ENCODE assay signal across 20 cellular contexts in genomic region chr2:215553946-215554345, GRCh38.
DNase-seq lines count a peak whose midpoint lies in the region; ATAC-seq, FAIRE-seq and TF ChIP-seq lines count a peak whose summit lies in the region.
"Had no signal": no experiment of that assay in that cellular context is flagged by ENCODE, and none has a peak within 500 bp of the region (broad histone marks: within the 10 kb centered on the region; RNA-seq: fewer than 3 reads in every experiment).

No MANE protein-coding gene starts in this region.

- H4K20me1 ChIP-seq in OCI-LY1 (ENCODE audit: insufficient read depth, low read length), result no peaks in the 10 kb centered on the region

- CTCF ChIA-PET in Calu3 (lab: Charles Lee), result no interaction called here

- H3K4me3 ChIP-seq in OCI-LY1 (ENCODE audit: low read depth, low read length, poor library complexity, severe bottlenecking) (no peak overlapping the region), endodermal cell (ENCODE audit: low read length) (no peak overlapping the region), sigmoid colon (no peak overlapping the region)
- H3K4me3 ChIP-seq: esophagus squamous epithelium, hepatocyte, left lung had no signal

- no TSS peak for BruUV-seq in Calu3 (replicated peaks; lab: Mats Ljungman, UMichigan)

- H3K27me3 Mint-ChIP-seq in CD14-positive monocyte (ENCODE audit: low read depth in 3 of 3), result peaks cover 0 to 11% (median 6%) of the 10 kb centered on the region in 3 donors
- H3K27me3 Mint-ChIP-seq in endodermal cell (ENCODE audit: insufficient read depth), result no peaks in the 10 kb centered on the region
- H3K27me3 Mint-ChIP-seq in Calu3 (ENCODE audit: unreplicated experiment), result no peaks in the 10 kb centered on the region

- H3K4me2 ChIP-seq in OCI-LY1 (ENCODE audit: low read length), result no peak overlapping the region
- H3K4me2 ChIP-seq: hepatocyte had no signal

- TF ChIP-seq POLR2A in sigmoid colon (IDR thresholded peaks at IDR 0.05), result no peak

- intact Hi-C loops in CD14-positive monocyte (cut with micrococcal nuclease), result no loop called here
- intact Hi-C loops in Calu3 (cut with micrococcal nuclease; ENCODE audit: unreplicated experiment), result no loop called here
- intact Hi-C loops in sigmoid colon (cut with DNase I), result no loop called here

- H3K79me2 ChIP-seq in OCI-LY1 (ENCODE audit: insufficient read depth, low read length), result no peaks in the 10 kb centered on the region
- H3K79me2 ChIP-seq: hepatocyte had no signal

- H3K27ac ChIP-seq in OCI-LY1 (ENCODE audit: low read depth, low read length, poor library complexity, severe bottlenecking), result no peak overlapping the region
- no peak overlapping the region for H3K27ac ChIP-seq in endodermal cell (ENCODE audit: low read depth, low read length)
- H3K27ac ChIP-seq in sigmoid colon, result no peak overlapping the region
- H3K27ac ChIP-seq: esophagus squamous epithelium, hepatocyte, left lung had no signal

- H3K4me3 Mint-ChIP-seq in CD14-positive monocyte (no peak overlapping the region), endodermal cell (no peak overlapping the region), Calu3 (ENCODE audit: low read depth, unreplicated experiment) (no peak overlapping the region)
- H3K4me3 Mint-ChIP-seq: activated T-cell treated with anti-CD3 and anti-CD28 coated beads, Interleukin-2, amount 50 U/mL, for 72 hours had no signal

- peak; percentile 4 for TF ChIP-seq CTCF in CD14-positive monocyte (IDR thresholded peaks at IDR 0.05)
- peak; percentile 33 for TF ChIP-seq CTCF in GM20000 (IDR thresholded peaks at IDR 0.05; ENCODE audit: extremely low read depth, missing control alignments)
- TF ChIP-seq CTCF in OCI-LY1 (IDR thresholded peaks at IDR 0.05; ENCODE audit: low read length), result peak; percentile 49
- peak; percentile 50 for TF ChIP-seq CTCF in endodermal cell (conservative IDR thresholded peaks at IDR 0.05)
- no peak for TF ChIP-seq CTCF in Calu3 (IDR thresholded peaks at IDR 0.05; ENCODE audit: unreplicated experiment)
- no peak for TF ChIP-seq CTCF in sigmoid colon (IDR thresholded peaks at IDR 0.05)

- DNase-seq in CD14-positive monocyte (ENCODE audit: low spot score), result no peak
- peak; percentile 10 for DNase-seq in GM20000 (ENCODE audit: low spot score)
- DNase-seq in endodermal cell, result no peak
- no peak for DNase-seq in Calu3
- DNase-seq in GM19239 (ENCODE audit: insufficient read length, low spot score), result no peak
- no peak for DNase-seq in sigmoid colon
- DNase-seq: activated T-cell treated with anti-CD3 and anti-CD28 coated beads, Interleukin-2, amount 50 U/mL, for 72 hours; AML-193; amniotic stem cell; cortex of kidney; DMS79 treated with DMSO at 0.1 percent for 48 hours; esophagus squamous epithelium; left lung; NCI-H1694; NCI-H510A treated with DMSO at 0.1 percent for 48 hours; T-helper 1 cell had no signal

- H3K4me1 ChIP-seq in OCI-LY1 (ENCODE audit: insufficient read depth, low read length, severe bottlenecking), result no peaks in the 10 kb centered on the region
- no peaks in the 10 kb centered on the region for H3K4me1 ChIP-seq in endodermal cell (ENCODE audit: control insufficient read depth, insufficient read depth, low read length)
- H3K4me1 ChIP-seq in sigmoid colon, result no peaks in the 10 kb centered on the region
- H3K4me1 ChIP-seq: esophagus squamous epithelium, left lung had no signal

- ATAC-seq in activated CD4-positive, CD25-positive, alpha-beta regulatory T cell treated with anti-CD3 and anti-CD28 coated beads, Interleukin-2, amount 50 U/mL, for 24 hours, result no peak
- ATAC-seq: activated T-cell treated with anti-CD3 and anti-CD28 coated beads, Interleukin-2, amount 50 U/mL, for 72 hours; left lung had no signal

- no peaks in the 10 kb centered on the region for H3K9me3 ChIP-seq in OCI-LY1 (ENCODE audit: low read length)
- no peaks in the 10 kb centered on the region for H3K9me3 ChIP-seq in endodermal cell (ENCODE audit: control insufficient read depth, low read length)
- no peaks in the 10 kb centered on the region for H3K9me3 ChIP-seq in sigmoid colon
- H3K9me3 ChIP-seq: esophagus squamous epithelium, left lung had no signal

- H3K27me3 ChIP-seq in OCI-LY1 (ENCODE audit: insufficient read depth, low read length), result no peaks in the 10 kb centered on the region
- no peaks in the 10 kb centered on the region for H3K27me3 ChIP-seq in endodermal cell (ENCODE audit: control insufficient read depth, insufficient read depth, low read length, poor library complexity, severe bottlenecking)
- H3K27me3 ChIP-seq in sigmoid colon, result no peaks in the 10 kb centered on the region
- H3K27me3 ChIP-seq: esophagus squamous epithelium, hepatocyte, left lung had no signal

- peaks cover 0 to 2% (median 0%) of the 10 kb centered on the region in 7 donors for H3K9me3 Mint-ChIP-seq in CD14-positive monocyte
- H3K9me3 Mint-ChIP-seq in endodermal cell, result no peaks in the 10 kb centered on the region
- H3K9me3 Mint-ChIP-seq in Calu3 (ENCODE audit: low read depth, unreplicated experiment), result no peaks in the 10 kb centered on the region
- H3K9me3 Mint-ChIP-seq: activated T-cell treated with anti-CD3 and anti-CD28 coated beads, Interleukin-2, amount 50 U/mL, for 72 hours had no signal

- FAIRE-seq in GM19239 (lab: Jason Lieb, UNC), result no peak
- FAIRE-seq: RCC 7860 had no signal

- H3K9ac ChIP-seq in OCI-LY1 (ENCODE audit: low read length) (no peak overlapping the region), endodermal cell (ENCODE audit: extremely low read depth, low read length, poor library complexity, severe bottlenecking) (no peak overlapping the region)

- TF ChIP-seq EP300 in sigmoid colon (IDR thresholded peaks at IDR 0.05), result no peak

- H3K36me3 ChIP-seq in OCI-LY1 (ENCODE audit: insufficient read depth, low read length) (no peaks in the 10 kb centered on the region), endodermal cell (ENCODE audit: control insufficient read depth, insufficient read depth, low read length) (no peaks in the 10 kb centered on the region), sigmoid colon (no peaks in the 10 kb centered on the region)
- H3K36me3 ChIP-seq: esophagus squamous epithelium, left lung had no signal

- peaks cover 2% of the 10 kb centered on the region for H3K4me1 Mint-ChIP-seq in CD14-positive monocyte
- peaks cover 10% of the 10 kb centered on the region for H3K4me1 Mint-ChIP-seq in endodermal cell
- H3K4me1 Mint-ChIP-seq in Calu3 (ENCODE audit: low read depth, unreplicated experiment), result no peaks in the 10 kb centered on the region

- H3F3A ChIP-seq in OCI-LY1 (ENCODE audit: insufficient read depth, low read length), result no peaks in the 10 kb centered on the region

- H2AFZ ChIP-seq in OCI-LY1 (ENCODE audit: low read length), result no peak overlapping the region
- H2AFZ ChIP-seq: hepatocyte had no signal

- H3K36me3 Mint-ChIP-seq in CD14-positive monocyte (no peaks in the 10 kb centered on the region), endodermal cell (ENCODE audit: low read depth) (peaks cover 4% of the 10 kb centered on the region), Calu3 (ENCODE audit: insufficient read depth, unreplicated experiment) (no peaks in the 10 kb centered on the region)

- H3K27ac Mint-ChIP-seq in CD14-positive monocyte (no peak overlapping the region), endodermal cell (no peak overlapping the region), Calu3 (ENCODE audit: unreplicated experiment) (no peak overlapping the region)
- H3K27ac Mint-ChIP-seq: activated T-cell treated with anti-CD3 and anti-CD28 coated beads, Interleukin-2, amount 50 U/mL, for 72 hours had no signal

- no peaks in the 10 kb centered on the region for H3K9me2 ChIP-seq in OCI-LY1 (ENCODE audit: low read depth, low read length)

- WGBS in endodermal cell (ENCODE audit: insufficient coverage in 1 of 2, insufficient read length in 1 of 2), 2 experiments, result 100% methylated on average over 1 to 3 of the region's 3 CpGs
- WGBS in sigmoid colon, 2 donors, result 92 to 98% methylated on average over 3 of the region's 3 CpGs

Comparison
In these comparisons a context has a peak if more than half of its experiments do, and no peak if none do; other contexts are left out.
1. CTCF ChIP-seq: peak in CD14-positive monocyte (single experiment), GM20000 (single experiment), OCI-LY1 (single experiment) and endodermal cell (single experiment); none in Calu3 (single experiment) and sigmoid colon (0 of 4).